Comparison of ENCODE assay signal across 35 cellular contexts in genomic region chr6:144843701-144844100, GRCh38.
"Had no signal": no experiment of that assay in that cellular context is flagged by ENCODE, and none has a peak within 500 bp of the region (broad histone marks: within the 10 kb centered on the region; RNA-seq: fewer than 3 reads in every experiment).

No MANE protein-coding gene starts in this region.

- H3K27me3 Mint-ChIP-seq: activated B cell treated with CpG ODN at 0.5 μM for 24 hours; activated CD4-positive, alpha-beta memory T cell treated with anti-CD3 and anti-CD28 coated beads for 36 hours; activated CD4-positive, alpha-beta T cell treated with anti-CD3 and anti-CD28 coated beads, Interleukin-2, amount 10 ng/mL, durations not matched to agents 24 days and 14 days; activated naive CD4-positive, alpha-beta T cell treated with anti-CD3 and anti-CD28 coated beads, Interleukin-2, amount 10 ng/mL, durations not matched to agents 7 days and 5 days; activated naive CD8-positive, alpha-beta T cell treated with anti-CD3 and anti-CD28 coated beads for 36 hours; activated T-helper 17 cell treated with anti-CD3 and anti-CD28 coated beads, Interleukin-2, amount 50 U/mL, for 72 hours had no signal

- FAIRE-seq: astrocyte, TTC549 had no signal

- H3K27ac Mint-ChIP-seq: activated B cell treated with CpG ODN at 0.5 μM for 24 hours; activated CD4-positive, alpha-beta memory T cell treated with anti-CD3 and anti-CD28 coated beads for 36 hours; activated CD4-positive, alpha-beta T cell treated with anti-CD3 and anti-CD28 coated beads, Interleukin-2, amount 10 ng/mL, durations not matched to agents 24 days and 14 days; activated naive CD4-positive, alpha-beta T cell treated with anti-CD3 and anti-CD28 coated beads, Interleukin-2, amount 10 ng/mL, durations not matched to agents 7 days and 5 days; activated naive CD4-positive, alpha-beta T cell treated with anti-CD3 and anti-CD28 coated beads, Interleukin-2, amount 50 U/mL, for 72 hours; activated naive CD8-positive, alpha-beta T cell treated with anti-CD3 and anti-CD28 coated beads for 36 hours; activated T-cell treated with anti-CD3 and anti-CD28 coated beads, Interleukin-2, amount 50 U/mL, for 72 hours; activated T-helper 1 cell treated with anti-CD3 and anti-CD28 coated beads, Interleukin-12 subunit alpha, Interleukin-12 subunit beta, Interleukin-2, Interleukin-4 antibody, amounts not matched to agents 30 ng/mL and 10 ng/mL and 1 ng/mL, durations not matched to agents 14 hours and 24 hours and 36 hours; activated T-helper 17 cell treated with anti-CD3 and anti-CD28 coated beads, Interleukin-2, amount 50 U/mL, for 72 hours; T-helper 1 cell treated with Interleukin-12 subunit alpha and Interleukin-12 subunit beta and Interleukin-4 antibody, amounts not matched to agents 30 μg/mL and 1 μg/mL, for 36 hours; T-helper 2 cell treated with Interferon-gamma antibody and Interleukin-4, amounts not matched to agents 5 μg/mL and 100 μg/mL, for 36 hours had no signal

- H3K36me3 ChIP-seq: brain microvascular endothelial cell had no signal

- H3K27me3 ChIP-seq: adrenal gland, body of pancreas, brain microvascular endothelial cell, breast epithelium had no signal

- H3K9me3 Mint-ChIP-seq: activated B cell treated with CpG ODN at 0.5 μM for 24 hours; activated CD4-positive, alpha-beta memory T cell treated with anti-CD3 and anti-CD28 coated beads for 36 hours; activated naive CD4-positive, alpha-beta T cell treated with anti-CD3 and anti-CD28 coated beads, Interleukin-2, amount 10 ng/mL, durations not matched to agents 7 days and 5 days; activated naive CD8-positive, alpha-beta T cell treated with anti-CD3 and anti-CD28 coated beads for 36 hours; activated T-cell treated with anti-CD3 and anti-CD28 coated beads, Interleukin-2, amount 50 U/mL, for 4 hours; activated T-helper 1 cell treated with anti-CD3 and anti-CD28 coated beads, Interleukin-12 subunit alpha, Interleukin-12 subunit beta, Interleukin-2, Interleukin-4 antibody, amounts not matched to agents 30 ng/mL and 10 ng/mL and 1 ng/mL, durations not matched to agents 14 hours and 24 hours and 36 hours; activated T-helper 17 cell treated with anti-CD3 and anti-CD28 coated beads, Interleukin-2, amount 50 U/mL, for 72 hours; T-helper 1 cell treated with Interleukin-12 subunit alpha and Interleukin-12 subunit beta and Interleukin-4 antibody, amounts not matched to agents 30 μg/mL and 1 μg/mL, for 36 hours; T-helper 2 cell treated with Interferon-gamma antibody and Interleukin-4, amounts not matched to agents 5 μg/mL and 100 μg/mL, for 36 hours had no signal

- H3K4me3 ChIP-seq: adrenal gland, body of pancreas, breast epithelium had no signal

- H3K27ac ChIP-seq: adrenal gland, body of pancreas, brain microvascular endothelial cell, breast epithelium, VCaP had no signal

- ATAC-seq: activated naive CD4-positive, alpha-beta T cell treated with anti-CD3 and anti-CD28 coated beads, Interleukin-2, amount 50 U/mL, for 72 hours; activated T-cell treated with anti-CD3 and anti-CD28 coated beads, Interleukin-2, amount 50 U/mL, for 4 hours; activated T-cell treated with anti-CD3 and anti-CD28 coated beads, Interleukin-2, amount 50 U/mL, for 72 hours; activated T-helper 17 cell treated with anti-CD3 and anti-CD28 coated beads, Interleukin-2, amount 50 U/mL, for 72 hours; body of pancreas had no signal

- H3K4me1 ChIP-seq: body of pancreas, breast epithelium had no signal

- H3K4me1 Mint-ChIP-seq: activated B cell treated with CpG ODN at 0.5 μM for 24 hours; activated CD4-positive, alpha-beta T cell treated with anti-CD3 and anti-CD28 coated beads, Interleukin-2, amount 10 ng/mL, durations not matched to agents 24 days and 14 days; activated naive CD4-positive, alpha-beta T cell treated with anti-CD3 and anti-CD28 coated beads, Interleukin-2, amount 10 ng/mL, durations not matched to agents 7 days and 5 days; activated naive CD8-positive, alpha-beta T cell treated with anti-CD3 and anti-CD28 coated beads for 36 hours had no signal

- H3K4me3 Mint-ChIP-seq: activated B cell treated with CpG ODN at 0.5 μM for 24 hours; activated CD4-positive, alpha-beta memory T cell treated with anti-CD3 and anti-CD28 coated beads for 36 hours; activated CD4-positive, alpha-beta T cell treated with anti-CD3 and anti-CD28 coated beads, Interleukin-2, amount 10 ng/mL, durations not matched to agents 24 days and 14 days; activated naive CD4-positive, alpha-beta T cell treated with anti-CD3 and anti-CD28 coated beads, Interleukin-2, amount 10 ng/mL, durations not matched to agents 7 days and 5 days; activated naive CD8-positive, alpha-beta T cell treated with anti-CD3 and anti-CD28 coated beads for 36 hours; activated T-cell treated with anti-CD3 and anti-CD28 coated beads, Interleukin-2, amount 50 U/mL, for 4 hours; activated T-cell treated with anti-CD3 and anti-CD28 coated beads, Interleukin-2, amount 50 U/mL, for 72 hours; activated T-helper 1 cell treated with anti-CD3 and anti-CD28 coated beads, Interleukin-12 subunit alpha, Interleukin-12 subunit beta, Interleukin-2, Interleukin-4 antibody, amounts not matched to agents 30 ng/mL and 10 ng/mL and 1 ng/mL, durations not matched to agents 14 hours and 24 hours and 36 hours; activated T-helper 17 cell treated with anti-CD3 and anti-CD28 coated beads, Interleukin-2, amount 50 U/mL, for 72 hours; T-helper 1 cell treated with Interleukin-12 subunit alpha and Interleukin-12 subunit beta and Interleukin-4 antibody, amounts not matched to agents 30 μg/mL and 1 μg/mL, for 36 hours; T-helper 2 cell treated with Interferon-gamma antibody and Interleukin-4, amounts not matched to agents 5 μg/mL and 100 μg/mL, for 36 hours had no signal

- H3K9me3 ChIP-seq: adrenal gland, body of pancreas, breast epithelium had no signal

- DNase-seq: activated B cell treated with CpG ODN at 0.5 μM for 24 hours; activated CD4-positive, alpha-beta memory T cell treated with anti-CD3 and anti-CD28 coated beads for 36 hours; activated CD4-positive, alpha-beta T cell treated with anti-CD3 and anti-CD28 coated beads for 4 hours; activated CD4-positive, alpha-beta T cell treated with anti-CD3 and anti-CD28 coated beads, Interleukin-2, amount 10 ng/mL, durations not matched to agents 24 days and 14 days; activated CD4-positive, alpha-beta T cell treated with anti-CD3 and anti-CD28 coated beads, Interleukin-2, amount 50 U/mL, for 1 hour; activated CD4-positive, alpha-beta T cell treated with anti-CD3 and anti-CD28 coated beads, Interleukin-2, amount 50 U/mL, for 4 hours; activated CD4-positive, CD25-positive, alpha-beta regulatory T cell treated with anti-CD3 and anti-CD28 coated beads, Interleukin-2, amount 50 U/mL, for 72 hours; activated CD8-positive, alpha-beta memory T cell treated with anti-CD3 and anti-CD28 coated beads, Interleukin-2, amount 50 U/mL, for 4 hours; activated effector memory CD4-positive, alpha-beta T cell treated with anti-CD3 and anti-CD28 coated beads, Interleukin-2, amount 50 U/mL, for 16 hours; activated gamma-delta T cell treated with Interleukin-2 at 50 U/mL for 16 hours; activated naive CD4-positive, alpha-beta T cell treated with anti-CD3 and anti-CD28 coated beads, Interleukin-2, amount 10 ng/mL, durations not matched to agents 7 days and 5 days; activated naive CD4-positive, alpha-beta T cell treated with Interleukin-2 at 50 U/mL for 16 hours; activated naive CD8-positive, alpha-beta T cell treated with anti-CD3 and anti-CD28 coated beads for 36 hours; activated T-cell treated with anti-CD3 and anti-CD28 coated beads for 4 hours; activated T-cell treated with anti-CD3 and anti-CD28 coated beads, Interleukin-2, amount 50 U/mL, for 1 hour; activated T-cell treated with anti-CD3 and anti-CD28 coated beads, Interleukin-2, amount 50 U/mL, for 4 hours; activated T-cell treated with anti-CD3 and anti-CD28 coated beads, Interleukin-2, amount 50 U/mL, for 72 hours; adrenal gland; amniotic stem cell; aorta; body of pancreas; brain microvascular endothelial cell; central memory CD4-positive, alpha-beta T cell; T-helper 1 cell; T-helper 2 cell; T-helper 9 cell had no signal
